In genomic region chr3:129378949-129379348, GRCh38 we compare ENCODE assay signal across 25 cellular contexts. TPM values are rescaled to one million over a fixed set of nuclear protein-coding genes. Genes with fewer than 3 reads are reported as not detected.
DNase-seq lines count a peak whose midpoint lies in the region; ATAC-seq, FAIRE-seq and TF ChIP-seq lines count a peak whose summit lies in the region.
"Had no signal": no experiment of that assay in that cellular context is flagged by ENCODE, and none has a peak within 500 bp of the region (broad histone marks: within the 10 kb centered on the region; RNA-seq: fewer than 3 reads in every experiment).

No MANE protein-coding gene starts in this region.

- no peak overlapping the region for H3K4me3 ChIP-seq in GM12878

- TF ChIP-seq POLR2A in GM12878 (IDR thresholded peaks at IDR 0.05; ENCODE audit: low read depth, low read length), result no peak

- CTCF ChIA-PET in GM12878 (lab: Yijun Ruan, JAX), result no interaction called here

- H3K36me3 ChIP-seq in GM12878 (ENCODE audit: control insufficient read depth in 2 of 2, insufficient read depth in 2 of 2, low read length in 1 of 2), result no peaks in the 10 kb centered on the region

- intact Hi-C loops in GM12878 (cut with micrococcal nuclease; ENCODE audit: unreplicated experiment) (no loop called here), left colon (cut with DNase I, micrococcal nuclease) (no loop called here)

- SMC1A ChIA-PET in GM12878 (lab: Charles Lee; ENCODE audit: uncharacterized antibody, unreplicated experiment), result interaction anchor here (0.9 to 1.0 kb wide), 2 partner anchors 35 to 178 kb away, joined by 3 to 4 read pairs; no protein-coding TSS in a partner anchor

- H3K27me3 ChIP-seq in GM12878 (replicated peaks in 1 of 2; ENCODE audit: control insufficient read depth in 2 of 2, insufficient read depth in 2 of 2, low read length in 1 of 2), result no peaks in the 10 kb centered on the region

- no peaks in the 10 kb centered on the region for H3K4me1 ChIP-seq in GM12878 (ENCODE audit: control insufficient read depth, insufficient read depth, low read length)

- H2AFZ ChIP-seq in GM12878 (ENCODE audit: control insufficient read depth, low read depth, low read length), result no peak overlapping the region

- no peaks in the 10 kb centered on the region for H3K27me3 Mint-ChIP-seq in activated T-cell treated with anti-CD3 and anti-CD28 coated beads, Interleukin-2, amount 50 U/mL, for 24 hours
- H3K27me3 Mint-ChIP-seq: B cell had no signal

- H3K9me3 Mint-ChIP-seq in activated T-cell treated with anti-CD3 and anti-CD28 coated beads, Interleukin-2, amount 50 U/mL, for 24 hours, result no peaks in the 10 kb centered on the region

- no peak overlapping the region for H3K4me3 Mint-ChIP-seq in activated T-cell treated with anti-CD3 and anti-CD28 coated beads, Interleukin-2, amount 50 U/mL, for 24 hours
- H3K4me3 Mint-ChIP-seq: B cell, H9 had no signal

- TF ChIP-seq CTCF in GM12878 (IDR thresholded peaks at IDR 0.05 in 2 of 3, conservative IDR thresholded peaks at IDR 0.05 in 1 of 3; ENCODE audit: control insufficient read depth in 2 of 3, extremely low read depth in 1 of 3, insufficient read depth in 1 of 3, low read depth in 3 of 3, low read length in 3 of 3), result no peak
- TF ChIP-seq CTCF in GM13977 (IDR thresholded peaks at IDR 0.05; ENCODE audit: extremely low read depth, insufficient read depth, missing control alignments), result no peak

- no peak overlapping the region for H3K4me2 ChIP-seq in GM12878 (ENCODE audit: control insufficient read depth, insufficient read depth)

- H3K4me1 Mint-ChIP-seq in activated T-cell treated with anti-CD3 and anti-CD28 coated beads, Interleukin-2, amount 50 U/mL, for 24 hours (ENCODE audit: low read depth), result no peaks in the 10 kb centered on the region
- H3K4me1 Mint-ChIP-seq: B cell had no signal

- FAIRE-seq in GM12878 (lab: Jason Lieb, UNC), result no peak

- no TSS peak for BruUV-seq in GM12878 (replicated peaks; lab: Mats Ljungman, UMichigan)

- 94% methylated on average over 1 of the region's 1 CpG for WGBS in GM12878 (ENCODE audit: insufficient coverage, insufficient replicate concordance, low lambda C conversion rate, missing lambda C conversion rate)

- RAD21 ChIA-PET in GM12878 (lab: Charles Lee; ENCODE audit: unreplicated experiment), result no interaction called here

- H4K20me1 ChIP-seq in GM12878 (ENCODE audit: control insufficient read depth, insufficient read depth), result no peaks in the 10 kb centered on the region

- H3K79me2 ChIP-seq in GM12878 (ENCODE audit: control insufficient read depth, insufficient read depth, low read length), result no peaks in the 10 kb centered on the region

- H3K9ac ChIP-seq in GM12878 (ENCODE audit: control insufficient read depth, insufficient read depth, low read length), result no peak overlapping the region

- TF ChIP-seq RAD21 in GM12878 (IDR thresholded peaks at IDR 0.05; ENCODE audit: insufficient read depth, low read depth, low read length), result no peak

- peaks cover 6% of the 10 kb centered on the region; the same call in 2 of the 3 replicates for H3K9me3 ChIP-seq in GM12878 (replicated peaks; ENCODE audit: control insufficient read depth, insufficient read depth, low read length)

- POLR2A ChIA-PET in GM12878 (lab: Charles Lee), result no interaction called here

- peaks cover 20% of the 10 kb centered on the region for H3K36me3 Mint-ChIP-seq in activated T-cell treated with anti-CD3 and anti-CD28 coated beads, Interleukin-2, amount 50 U/mL, for 24 hours (ENCODE audit: low read depth)

- in situ Hi-C loops in GM12878 (cut with MboI), result no loop called here
- in situ Hi-C loops in GM13977 (cut with MboI; ENCODE audit: low pct_unique_long_range_greater_than_20kb, low sequenced_read_pairs, unreplicated experiment), result no loop called here

- TF ChIP-seq EP300 in GM12878 (IDR thresholded peaks at IDR 0.05; ENCODE audit: borderline replicate concordance in 1 of 2, control insufficient read depth in 1 of 2, low read depth in 2 of 2, low read length in 2 of 2), result no peak

- H3K27ac ChIP-seq in GM12878 (ENCODE audit: control insufficient read depth, insufficient read depth), result no peak overlapping the region
- H3K27ac ChIP-seq: 22Rv1, HL-60 had no signal

- no peak for DNase-seq in activated T-cell treated with anti-CD3 and anti-CD28 coated beads, Interleukin-2, amount 50 U/mL, for 24 hours
- DNase-seq in activated T-cell treated with anti-CD3 and anti-CD28 coated beads for 4 hours (no peak), GM12878 (ENCODE audit: low read depth, low spot score) (no peak), left colon (no peak), pulmonary artery endothelial cell (ENCODE audit: low read depth, low spot score) (peak; percentile 45), SHP77 treated with DMSO at 0.1 percent for 48 hours (lab: John Stamatoyannopoulos, UW) (no peak), GM13977 (ENCODE audit: low spot score) (no peak)
- no peak for DNase-seq in stimulated activated naive CD8-positive, alpha-beta T cell treated with anti-CD3 and anti-CD28 coated beads, Interleukin-15, Interleukin-2, amounts not matched to agents 100 U/mL and 50 U/mL, for 24 hours
- DNase-seq: COR-L47, DMS 273 treated with DMSO at 0.1 percent for 48 hours, DND-41, H9, IMR-90, Kasumi-1, MM.1S, NCI-H1092 treated with DMSO at 0.1 percent for 48 hours, NCI-H2081 treated with DMSO at 0.1 percent for 48 hours, NCI-H748 treated with DMSO at 0.1 percent for 48 hours, Right ventricle myocardium superior had no signal

- no peak for ATAC-seq in GM12878
- peak; percentile 74 for ATAC-seq in left colon
- no peak for ATAC-seq in stimulated activated naive CD8-positive, alpha-beta T cell treated with anti-CD3 and anti-CD28 coated beads, Interleukin-15, Interleukin-2, amounts not matched to agents 100 U/mL and 50 U/mL, for 24 hours

- H3K27ac Mint-ChIP-seq in activated T-cell treated with anti-CD3 and anti-CD28 coated beads, Interleukin-2, amount 50 U/mL, for 24 hours, result peak overlapping the region; percentile 1
- H3K27ac Mint-ChIP-seq: B cell, H9 had no signal

TF ChIP-seq in GM12878, 131 proteins besides CTCF, POLR2A, EP300 and RAD21:
- TF ChIP-seq SREBF2 (IDR thresholded peaks at IDR 0.05; ENCODE audit: low read length) (no peak), TCF12 (IDR thresholded peaks at IDR 0.05; ENCODE audit: low read depth, low read length) (no peak), ZNF592 (IDR thresholded peaks at IDR 0.05) (no peak), HDAC6 (IDR thresholded peaks at IDR 0.05; ENCODE audit: unreplicated experiment) (no peak), NR2F1 (conservative IDR thresholded peaks at IDR 0.05) (0 out of 2 replicates have a peak, but pooled peaks have one; percentile 27), NR2C1 (IDR thresholded peaks at IDR 0.05) (peak; percentile 50)

RNA-seq across cellular contexts. Expression of gene EFCAB12, which starts 49.5 kb away (rescaled TPM):
- 4.6 and 4.8 TPM in 2 replicates for total RNA-seq in GM12878 (2013; cell fraction: nucleolus; rRNA removed)
- 0.34 and 0.38 TPM in 2 replicates for total RNA-seq in GM12878 (2014; rRNA removed)
- 0.27 and 0.37 TPM in 2 replicates for total RNA-seq in GM12878 (2014; rRNA removed; fragmentation: Illumina TruSeq; extraction: Trizol)
- 0.61 and 0.67 TPM in 2 replicates for total RNA-seq in GM12878 (2021)
- 0.38 TPM for polyA plus RNA-seq in GM12878 (2011; ENCODE audit: low read depth)
- polyA plus RNA-seq in GM12878 (2011; rRNA removed), result 0.36 and 0.38 TPM in 2 replicates
- 0.37 and 0.47 TPM in 2 replicates for polyA plus RNA-seq in GM12878 (2011; cell fraction: cytosol; rRNA removed)
- polyA plus RNA-seq in GM12878 (2011; cell fraction: nucleus; rRNA removed), result 2.6 and 3.3 TPM in 2 replicates
- polyA plus RNA-seq in GM12878 (2012), result 0.84 and 0.97 TPM in 2 replicates
- polyA plus RNA-seq in GM12878 (2014; fragmentation: Illumina TruSeq; extraction: Trizol), result 0.30 and 0.66 TPM in 2 replicates
- under 1 TPM; 0.02 to 0.03 TPM for polyA plus RNA-seq in GM12878 (2014; fragmentation: Nextera tagmentation; extraction: Ambion mirVana)
- 0.81 and 0.85 TPM in 2 replicates for polyA plus RNA-seq in GM12878 (2014; rRNA removed)
- polyA plus RNA-seq in GM12878 (2016; fragmentation: Nextera tagmentation; extraction: Ambion mirVana), result under 1 TPM; 0.21 to 0.32 TPM
- 0.95 and 1.2 TPM in 2 replicates for polyA minus RNA-seq in GM12878 (2011; rRNA and poly(A)+ RNA removed)
- not detected in 2 replicates for polyA minus RNA-seq in GM12878 (2011; cell fraction: cytosol; rRNA and poly(A)+ RNA removed)
- polyA minus RNA-seq in GM12878 (2011; cell fraction: nucleus; rRNA and poly(A)+ RNA removed), result 1.1 and 1.4 TPM in 2 replicates
- under 1 TPM; 0.56 to 0.58 TPM for total RNA-seq in left colon
- total RNA-seq in pulmonary artery endothelial cell, result under 0.01 TPM in 1 of 2 replicates, not detected in the other
- total RNA-seq: G401, HT1080, NCI-H460, Right ventricle myocardium superior had no signal
